In genomic region chr5:154541553-154541952, GRCh38 we compare ENCODE assay signal across 3 cellular contexts.
A peak's percentile ranks its signal among the peaks of the same experiment; 100 is the strongest.
TF ChIP-seq lines count a peak whose summit lies in the region.

No MANE protein-coding gene starts in this region.

TF ChIP-seq in GM23338, 12 proteins besides CTCF, POLR2A, EP300 and RAD21 (continues in another document):
- TF ChIP-seq REST (IDR thresholded peaks at IDR 0.05; ENCODE audit: unreplicated experiment) (no peak), ETS1 (IDR thresholded peaks at IDR 0.05) (no peak), CREB1 (CRISPR knock-in tag; IDR thresholded peaks at IDR 0.05; ENCODE audit: low read depth) (no peak)

TF ChIP-seq in SK-N-SH, 30 proteins besides CTCF, POLR2A, EP300 and RAD21 (continued from another document):
- TF ChIP-seq REST (IDR thresholded peaks at IDR 0.05; ENCODE audit: low read depth, low read length) = no peak

TF ChIP-seq in HepG2, 621 proteins besides CTCF, POLR2A, EP300 and RAD21:
- TF ChIP-seq ZNF280B (CRISPR knock-in tag; IDR thresholded peaks at IDR 0.05; ENCODE audit: borderline replicate concordance) (0 out of 2 replicates have a peak, but pooled peaks have one; percentile 36), USF2 (IDR thresholded peaks at IDR 0.05; ENCODE audit: low read depth, low read length) (no peak), USF2 (CRISPR knock-in tag; IDR thresholded peaks at IDR 0.05; ENCODE audit: borderline replicate concordance) (peak; percentile 39; the same call in 1 of the 2 replicates), ZNF414 (CRISPR knock-in tag; IDR thresholded peaks at IDR 0.05) (no peak), SMAD1 (CRISPR knock-in tag; IDR thresholded peaks at IDR 0.05; ENCODE audit: borderline replicate concordance, low read depth) (no peak), JUNB (CRISPR knock-in tag; IDR thresholded peaks at IDR 0.05; ENCODE audit: borderline replicate concordance) (no peak), ZNF446 (CRISPR knock-in tag; IDR thresholded peaks at IDR 0.05) (no peak), KAT2B (IDR thresholded peaks at IDR 0.05; ENCODE audit: borderline replicate concordance, low read depth, low read length) (no peak), ZBTB21 (CRISPR knock-in tag; IDR thresholded peaks at IDR 0.05) (no peak), ZXDC (CRISPR knock-in tag; IDR thresholded peaks at IDR 0.05) (no peak), ZNF30 (CRISPR knock-in tag; IDR thresholded peaks at IDR 0.05) (no peak), ZNF496 (CRISPR knock-in tag; IDR thresholded peaks at IDR 0.05; ENCODE audit: insufficient replicate concordance) (no peak), GFI1 (CRISPR knock-in tag; IDR thresholded peaks at IDR 0.05; ENCODE audit: borderline replicate concordance) (no peak), KLF12 (CRISPR knock-in tag; IDR thresholded peaks at IDR 0.05; ENCODE audit: borderline replicate concordance) (no peak), AKNA (CRISPR knock-in tag; IDR thresholded peaks at IDR 0.05; ENCODE audit: borderline replicate concordance) (no peak)
